1 cellular context compared by ENCODE assay signal in the genomic region with DNA sequence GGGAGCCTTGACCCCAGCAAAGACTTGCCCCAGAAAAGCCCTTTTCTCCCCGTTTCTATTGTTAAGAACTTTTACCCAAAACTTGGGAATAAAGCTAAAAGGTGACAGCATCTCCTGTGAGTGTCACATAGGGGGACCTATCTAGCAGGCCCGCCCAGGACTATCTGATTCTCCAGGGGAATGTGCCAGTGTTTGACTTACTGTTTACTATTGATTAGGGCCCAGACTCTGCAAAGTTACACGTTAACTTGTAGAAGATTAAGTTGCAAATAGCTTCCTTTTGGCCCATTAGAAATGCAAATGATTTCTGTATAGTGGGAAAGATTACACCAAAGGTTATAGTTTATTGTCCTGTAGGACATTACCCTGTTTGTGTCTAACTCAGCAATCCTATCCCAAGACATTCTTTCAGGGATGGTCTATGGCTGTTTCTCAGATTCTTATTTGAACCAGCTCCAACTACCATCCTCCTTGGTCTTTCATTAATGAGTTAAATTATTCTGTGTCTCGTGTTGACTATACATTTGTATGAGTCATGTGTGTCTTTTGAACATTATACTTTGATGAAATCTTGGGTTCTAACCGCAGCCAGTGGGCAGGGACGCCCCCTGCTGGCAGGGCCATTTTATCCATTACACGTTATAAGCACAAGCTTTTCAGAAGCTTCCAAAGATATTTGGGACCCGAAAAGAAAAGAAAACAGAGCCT.
A peak's percentile ranks its signal among the peaks of the same experiment; 100 is the strongest.
TF ChIP-seq lines count a peak whose summit lies in the region.

No MANE protein-coding gene starts in this region.

TF ChIP-seq in HepG2, 621 proteins besides CTCF, POLR2A, EP300 and RAD21 (continued from another document):
- TF ChIP-seq ZNF512B (CRISPR knock-in tag; IDR thresholded peaks at IDR 0.05; ENCODE audit: borderline replicate concordance) (no peak), ARID5B (CRISPR knock-in tag; IDR thresholded peaks at IDR 0.05) (no peak), RFXANK (CRISPR knock-in tag; IDR thresholded peaks at IDR 0.05) (no peak), FOSL2 (CRISPR knock-in tag; IDR thresholded peaks at IDR 0.05) (peak; percentile 52; the same call in 1 of the 2 replicates), FOXC1 (CRISPR knock-in tag; IDR thresholded peaks at IDR 0.05; ENCODE audit: borderline replicate concordance) (no peak), ZFX (CRISPR knock-in tag; IDR thresholded peaks at IDR 0.05; ENCODE audit: low read depth) (no peak), ZSCAN22 (CRISPR knock-in tag; IDR thresholded peaks at IDR 0.05) (no peak), MBD4 (IDR thresholded peaks at IDR 0.05; ENCODE audit: borderline replicate concordance, low read length) (no peak), ASH2L (IDR thresholded peaks at IDR 0.05; ENCODE audit: insufficient read length, low read depth, low read length) (no peak), ZNF792 (CRISPR knock-in tag; IDR thresholded peaks at IDR 0.05) (no peak), ZNF557 (CRISPR knock-in tag; IDR thresholded peaks at IDR 0.05) (no peak), UBTF (CRISPR knock-in tag; IDR thresholded peaks at IDR 0.05) (no peak), MEIS2 (CRISPR knock-in tag; IDR thresholded peaks at IDR 0.05) (no peak), ARID3A (IDR thresholded peaks at IDR 0.05; ENCODE audit: low read depth, low read length) (peak; percentile 40; the same call in 1 of the 2 replicates), STAG1 (CRISPR knock-in tag; IDR thresholded peaks at IDR 0.05) (peak; percentile 78), MAF1 (CRISPR knock-in tag; IDR thresholded peaks at IDR 0.05; ENCODE audit: borderline replicate concordance) (no peak), ZNF720 (CRISPR knock-in tag; IDR thresholded peaks at IDR 0.05) (no peak)
- TF ChIP-seq, protein P1, sequence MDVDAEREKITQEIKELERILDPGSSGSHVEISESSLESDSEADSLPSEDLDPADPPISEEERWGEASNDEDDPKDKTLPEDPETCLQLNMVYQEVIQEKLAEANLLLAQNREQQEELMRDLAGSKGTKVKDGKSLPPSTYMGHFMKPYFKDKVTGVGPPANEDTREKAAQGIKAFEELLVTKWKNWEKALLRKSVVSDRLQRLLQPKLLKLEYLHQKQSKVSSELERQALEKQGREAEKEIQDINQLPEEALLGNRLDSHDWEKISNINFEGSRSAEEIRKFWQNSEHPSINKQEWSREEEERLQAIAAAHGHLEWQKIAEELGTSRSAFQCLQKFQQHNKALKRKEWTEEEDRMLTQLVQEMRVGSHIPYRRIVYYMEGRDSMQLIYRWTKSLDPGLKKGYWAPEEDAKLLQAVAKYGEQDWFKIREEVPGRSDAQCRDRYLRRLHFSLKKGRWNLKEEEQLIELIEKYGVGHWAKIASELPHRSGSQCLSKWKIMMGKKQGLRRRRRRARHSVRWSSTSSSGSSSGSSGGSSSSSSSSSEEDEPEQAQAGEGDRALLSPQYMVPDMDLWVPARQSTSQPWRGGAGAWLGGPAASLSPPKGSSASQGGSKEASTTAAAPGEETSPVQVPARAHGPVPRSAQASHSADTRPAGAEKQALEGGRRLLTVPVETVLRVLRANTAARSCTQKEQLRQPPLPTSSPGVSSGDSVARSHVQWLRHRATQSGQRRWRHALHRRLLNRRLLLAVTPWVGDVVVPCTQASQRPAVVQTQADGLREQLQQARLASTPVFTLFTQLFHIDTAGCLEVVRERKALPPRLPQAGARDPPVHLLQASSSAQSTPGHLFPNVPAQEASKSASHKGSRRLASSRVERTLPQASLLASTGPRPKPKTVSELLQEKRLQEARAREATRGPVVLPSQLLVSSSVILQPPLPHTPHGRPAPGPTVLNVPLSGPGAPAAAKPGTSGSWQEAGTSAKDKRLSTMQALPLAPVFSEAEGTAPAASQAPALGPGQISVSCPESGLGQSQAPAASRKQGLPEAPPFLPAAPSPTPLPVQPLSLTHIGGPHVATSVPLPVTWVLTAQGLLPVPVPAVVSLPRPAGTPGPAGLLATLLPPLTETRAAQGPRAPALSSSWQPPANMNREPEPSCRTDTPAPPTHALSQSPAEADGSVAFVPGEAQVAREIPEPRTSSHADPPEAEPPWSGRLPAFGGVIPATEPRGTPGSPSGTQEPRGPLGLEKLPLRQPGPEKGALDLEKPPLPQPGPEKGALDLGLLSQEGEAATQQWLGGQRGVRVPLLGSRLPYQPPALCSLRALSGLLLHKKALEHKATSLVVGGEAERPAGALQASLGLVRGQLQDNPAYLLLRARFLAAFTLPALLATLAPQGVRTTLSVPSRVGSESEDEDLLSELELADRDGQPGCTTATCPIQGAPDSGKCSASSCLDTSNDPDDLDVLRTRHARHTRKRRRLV (CRISPR knock-in tag; IDR thresholded peaks at IDR 0.05) = 0 out of 2 replicates have a peak, but pooled peaks have one; percentile 26
- TF ChIP-seq, protein P2, sequence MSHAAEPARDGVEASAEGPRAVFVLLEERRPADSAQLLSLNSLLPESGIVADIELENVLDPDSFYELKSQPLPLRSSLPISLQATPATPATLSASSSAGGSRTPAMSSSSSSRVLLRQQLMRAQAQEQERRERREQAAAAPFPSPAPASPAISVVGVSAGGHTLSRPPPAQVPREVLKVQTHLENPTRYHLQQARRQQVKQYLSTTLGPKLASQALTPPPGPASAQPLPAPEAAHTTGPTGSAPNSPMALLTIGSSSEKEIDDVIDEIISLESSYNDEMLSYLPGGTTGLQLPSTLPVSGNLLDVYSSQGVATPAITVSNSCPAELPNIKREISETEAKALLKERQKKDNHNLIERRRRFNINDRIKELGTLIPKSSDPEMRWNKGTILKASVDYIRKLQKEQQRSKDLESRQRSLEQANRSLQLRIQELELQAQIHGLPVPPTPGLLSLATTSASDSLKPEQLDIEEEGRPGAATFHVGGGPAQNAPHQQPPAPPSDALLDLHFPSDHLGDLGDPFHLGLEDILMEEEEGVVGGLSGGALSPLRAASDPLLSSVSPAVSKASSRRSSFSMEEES (CRISPR knock-in tag; IDR thresholded peaks at IDR 0.05) = no peak
- TF ChIP-seq, protein P3, sequence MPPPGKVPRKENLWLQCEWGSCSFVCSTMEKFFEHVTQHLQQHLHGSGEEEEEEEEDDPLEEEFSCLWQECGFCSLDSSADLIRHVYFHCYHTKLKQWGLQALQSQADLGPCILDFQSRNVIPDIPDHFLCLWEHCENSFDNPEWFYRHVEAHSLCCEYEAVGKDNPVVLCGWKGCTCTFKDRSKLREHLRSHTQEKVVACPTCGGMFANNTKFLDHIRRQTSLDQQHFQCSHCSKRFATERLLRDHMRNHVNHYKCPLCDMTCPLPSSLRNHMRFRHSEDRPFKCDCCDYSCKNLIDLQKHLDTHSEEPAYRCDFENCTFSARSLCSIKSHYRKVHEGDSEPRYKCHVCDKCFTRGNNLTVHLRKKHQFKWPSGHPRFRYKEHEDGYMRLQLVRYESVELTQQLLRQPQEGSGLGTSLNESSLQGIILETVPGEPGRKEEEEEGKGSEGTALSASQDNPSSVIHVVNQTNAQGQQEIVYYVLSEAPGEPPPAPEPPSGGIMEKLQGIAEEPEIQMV (CRISPR knock-in tag; IDR thresholded peaks at IDR 0.05; ENCODE audit: low read depth) = no peak
